In the genomic region with DNA sequence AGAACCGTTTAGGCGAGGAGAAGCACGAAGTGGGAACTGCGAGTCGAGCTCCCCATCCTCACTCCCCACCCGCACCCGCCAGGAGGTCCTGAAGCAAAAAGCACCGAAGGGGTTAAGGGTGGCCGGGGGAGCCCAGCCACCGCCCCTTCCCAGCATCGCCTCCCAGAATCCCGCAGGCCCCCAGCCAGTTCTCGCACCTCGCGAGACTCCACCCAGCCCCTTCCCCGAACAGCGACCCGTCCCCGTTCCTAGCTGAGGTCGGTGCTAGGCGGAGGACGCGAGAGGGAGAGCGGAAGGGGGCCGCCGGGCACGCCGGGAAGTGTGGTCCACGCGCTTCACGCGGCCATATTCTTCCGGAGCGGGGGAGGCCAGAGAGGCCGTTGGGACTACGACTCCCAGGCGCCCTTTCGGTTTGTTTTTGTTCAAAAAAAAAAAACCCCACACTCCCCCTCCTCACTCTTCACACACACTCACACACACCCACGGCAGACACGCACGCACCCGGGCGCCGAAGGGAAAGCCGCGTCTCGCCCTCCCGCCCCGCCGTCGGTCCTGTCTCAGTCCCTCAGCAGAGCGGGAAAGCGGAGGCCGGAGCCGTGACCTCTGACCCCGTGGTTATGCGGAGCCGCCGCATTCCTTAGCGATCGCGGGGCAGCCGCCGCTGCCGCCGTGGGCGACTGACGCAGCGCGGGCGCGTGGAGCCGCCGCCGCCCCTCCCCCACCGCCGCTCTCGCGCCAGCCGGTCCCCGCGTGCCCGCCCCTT, we compare ENCODE assay signal across 8 cellular contexts. TPM values are rescaled to one million over a fixed set of nuclear protein-coding genes. Genes with fewer than 3 reads are reported as not detected.
A peak's percentile ranks its signal among the peaks of the same experiment; 100 is the strongest.
DNase-seq lines count a peak whose midpoint lies in the region; ATAC-seq and TF ChIP-seq lines count a peak whose summit lies in the region.

A gene (plus strand): TSS at position 463 of the 763 bp plus-strand sequence. CDS start 445 bp downstream, outside the sequence.

- peak within 1 kb of the TSS; percentile 89 to 96 (median 95) for H3K4me3 Mint-ChIP-seq in T-cell
- H3K4me3 Mint-ChIP-seq in type B pancreatic cell, result peak within 1 kb of the TSS; percentile 99

- no peak for TF ChIP-seq CTCF in GM12875 (IDR thresholded peaks at IDR 0.05; ENCODE audit: borderline replicate concordance, insufficient read depth, low read depth, low read length)
- peak; percentile 21 for TF ChIP-seq CTCF in type B pancreatic cell (conservative IDR thresholded peaks at IDR 0.05)

- POLR2A ChIA-PET in T-cell (lab: Charles Lee), result interaction anchor here (0.7 kb wide), 2 partner anchors 28 to 149 kb away, joined by 3 to 7 read pairs; no protein-coding TSS in a partner anchor

- H3K4me3 ChIP-seq in GM12875 (ENCODE audit: low read depth, low read length), result peak within 1 kb of the TSS; percentile 75

- peak; percentile 81 for ATAC-seq in HG02798 (IDR thresholded peaks at IDR 0.05; ENCODE audit: poor library complexity, unreplicated experiment)
- ATAC-seq in T-cell (replicated peaks in 1 of 4), result peak; percentile 90 to 93 (median 91)

- DNase-seq in NCI-H1436 treated with DMSO at 0.1 percent for 48 hours (lab: John Stamatoyannopoulos, UW) (peak; percentile 86), T-cell (peak; percentile 82 to 96 (median 92)), cardiac septum (ENCODE audit: low spot score) (peak; percentile 99), pons (ENCODE audit: low spot score) (peak; percentile 94), type B pancreatic cell (ENCODE audit: extremely low spot score, unreplicated experiment) (peak; percentile 100)

- H3K4me1 Mint-ChIP-seq in T-cell (peaks cover 44 to 51% (median 48%) of the 10 kb centered on the region in 3 donors), type B pancreatic cell (ENCODE audit: unreplicated experiment) (peaks cover 45% of the 10 kb centered on the region)

- WGBS in adipose tissue, 3 donors, result 1% methylated on average over 63 to 82 of the region's 83 CpGs

- peak within 1 kb of the TSS; percentile 99 for H3K27ac Mint-ChIP-seq in T-cell
- H3K27ac Mint-ChIP-seq in type B pancreatic cell, result peak within 1 kb of the TSS; percentile 99

- H3K27ac ChIP-seq in adipose tissue (ENCODE audit: low read depth, low read length), result peak within 1 kb of the TSS; percentile 80

- intact Hi-C loops in cardiac septum (cut with DNase I), result loop anchor here (2.0 to 5.0 kb wide), 4 partner anchors 81 to 249 kb away; a partner anchor contains a TSS

- H3K36me3 Mint-ChIP-seq in T-cell (peaks cover 3% of the 10 kb centered on the region), type B pancreatic cell (peaks cover 4% of the 10 kb centered on the region)

- H3K27me3 Mint-ChIP-seq in T-cell, result no peaks in the 10 kb centered on the region
- no peaks in the 10 kb centered on the region for H3K27me3 Mint-ChIP-seq in type B pancreatic cell

- CTCF ChIA-PET in T-cell (lab: Charles Lee), result interaction anchor here in 1 of 2 donors (1.2 kb wide), 1 partner anchor 42 kb away, joined by 3 read pairs; no protein-coding TSS in a partner anchor

- H3K9me3 Mint-ChIP-seq in T-cell (no peaks in the 10 kb centered on the region), type B pancreatic cell (no peaks in the 10 kb centered on the region)

RNA-seq across cellular contexts. Expression of the gene that starts here (rescaled TPM):
- total RNA-seq in T-cell (100 to 1,000 TPM; 122 to 204 (median 137) TPM), cardiac septum (36.3 TPM), type B pancreatic cell (ENCODE audit: low replicate concordance) (94.4 and 157 TPM in 2 replicates)
- polyA plus RNA-seq in adipose tissue, result 10 to 100 TPM; 19.3 to 42.7 (median 25.0) TPM

Comparison
In these comparisons a context has a peak if more than half of its experiments do, and no peak if none do; other contexts are left out.
1. Peak in every context shown above with its lines: DNase-seq, ATAC-seq, H3K4me3 ChIP-seq and H3K27ac ChIP-seq.